In the genomic region with DNA sequence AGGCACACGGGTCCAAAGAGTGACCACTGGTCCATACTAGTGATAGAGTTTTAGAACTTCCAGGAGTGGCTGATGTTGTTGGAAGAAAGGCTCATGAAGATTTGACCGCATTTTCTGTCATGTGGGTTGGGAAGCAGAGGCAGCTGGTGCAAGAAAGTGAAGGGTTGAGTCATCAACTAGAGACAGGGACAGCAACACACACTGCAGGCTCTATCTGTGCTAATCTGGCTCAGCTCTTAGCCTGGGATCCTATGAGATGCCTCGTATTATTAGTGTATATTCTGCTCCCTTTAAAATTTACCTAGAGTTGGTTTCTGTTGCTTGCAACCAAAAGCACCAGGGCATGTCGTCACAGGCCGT, we compare ENCODE assay signal across 11 cellular contexts. TPM values are rescaled to one million over a fixed set of nuclear protein-coding genes. Genes with fewer than 3 reads are reported as not detected.
DNase-seq lines count a peak whose midpoint lies in the region; ATAC-seq and TF ChIP-seq lines count a peak whose summit lies in the region.
"Had no signal": no experiment of that assay in that cellular context is flagged by ENCODE, and none has a peak within 500 bp of the region (broad histone marks: within the 10 kb centered on the region; RNA-seq: fewer than 3 reads in every experiment).

No MANE protein-coding gene starts in this region.

- no peaks in the 10 kb centered on the region for H3K9me3 ChIP-seq in CD4-positive, alpha-beta T cell (ENCODE audit: control insufficient read depth, low read length)
- H3K9me3 ChIP-seq: psoas muscle had no signal

- ATAC-seq in CD4-positive, alpha-beta T cell (ENCODE audit: poor library complexity): no peak
- ATAC-seq in stimulated activated naive CD8-positive, alpha-beta T cell treated with anti-CD3 and anti-CD28 coated beads, Interleukin-15, Interleukin-2, amounts not matched to agents 100 U/mL and 50 U/mL, for 24 hours: no peak
- ATAC-seq: left lobe of liver, psoas muscle had no signal

- no peak for TF ChIP-seq CTCF in epithelial cell of proximal tubule (conservative IDR thresholded peaks at IDR 0.05; ENCODE audit: low read depth, low read length)
- TF ChIP-seq CTCF in CD4-positive, alpha-beta T cell (IDR thresholded peaks at IDR 0.05): no peak

- H3K4me3 Mint-ChIP-seq in CD4-positive, alpha-beta T cell: no peak overlapping the region
- H3K4me3 Mint-ChIP-seq: endodermal cell had no signal

- H3K4me3 ChIP-seq in epithelial cell of proximal tubule (ENCODE audit: low read depth, low read length): no peak overlapping the region
- H3K4me3 ChIP-seq: psoas muscle had no signal

- intact Hi-C loops in CD4-positive, alpha-beta T cell (cut with DNase I, micrococcal nuclease): loop anchor here (5.0 to 10.0 kb wide), 4 partner anchors 94 to 342 kb away; a partner anchor contains a TSS

- peaks cover 4% of the 10 kb centered on the region for H3K27me3 Mint-ChIP-seq in CD4-positive, alpha-beta T cell

- DNase-seq in GM04503 (ENCODE audit: low read depth): peak; percentile 55
- peak; percentile 29 for DNase-seq in OCI-M1 (lab: John Stamatoyannopoulos, UW)
- DNase-seq in epithelial cell of proximal tubule (ENCODE audit: low read depth): peak; percentile 23
- DNase-seq in renal cortical epithelial cell (ENCODE audit: low read depth): peak; percentile 68
- DNase-seq in HPDE6-E6E7 (ENCODE audit: extremely low spot score): no peak
- DNase-seq in CD4-positive, alpha-beta T cell: no peak
- no peak for DNase-seq in stimulated activated naive CD8-positive, alpha-beta T cell treated with anti-CD3 and anti-CD28 coated beads, Interleukin-15, Interleukin-2, amounts not matched to agents 100 U/mL and 50 U/mL, for 24 hours
- DNase-seq: endodermal cell, NCI-H82, psoas muscle had no signal

- H3K36me3 Mint-ChIP-seq in CD4-positive, alpha-beta T cell (ENCODE audit: low read depth): peaks cover 4% of the 10 kb centered on the region

- peaks cover 4% of the 10 kb centered on the region for H3K27me3 ChIP-seq in CD4-positive, alpha-beta T cell (ENCODE audit: control insufficient read depth, insufficient read depth, low read length)

- peaks cover 32% of the 10 kb centered on the region for H3K4me1 Mint-ChIP-seq in CD4-positive, alpha-beta T cell (ENCODE audit: low read depth)

- no peak overlapping the region for H3K27ac ChIP-seq in CD4-positive, alpha-beta T cell (ENCODE audit: low read depth, low read length)
- H3K27ac ChIP-seq: psoas muscle had no signal

- no peak overlapping the region for H3K27ac Mint-ChIP-seq in CD4-positive, alpha-beta T cell
- H3K27ac Mint-ChIP-seq: endodermal cell had no signal

- H3K9me3 Mint-ChIP-seq in CD4-positive, alpha-beta T cell: no peaks in the 10 kb centered on the region
- H3K9me3 Mint-ChIP-seq: endodermal cell had no signal

- POLR2A ChIA-PET in CD4-positive, alpha-beta T cell (lab: Charles Lee): interaction anchor here (1.1 kb wide), 1 partner anchor 95 kb away, joined by 3 read pairs; no protein-coding TSS in a partner anchor

- CTCF ChIA-PET in CD4-positive, alpha-beta T cell (lab: Charles Lee): no interaction called here

RNA-seq across cellular contexts. Expression of a gene that starts 2.5 kb away (rescaled TPM):
- 1.7 and 8.3 TPM in 2 replicates for total RNA-seq in epithelial cell of proximal tubule
- total RNA-seq in renal cortical epithelial cell: under 0.01 and 0.40 TPM in 2 replicates
- 1 to 10 TPM; 5.2 to 5.9 TPM for total RNA-seq in CD4-positive, alpha-beta T cell

Comparison
In these comparisons a context has a peak if more than half of its experiments do, and no peak if none do; other contexts are left out.
1. DNase-seq: peak in GM04503 (single experiment), OCI-M1 (single experiment), epithelial cell of proximal tubule (single experiment) and renal cortical epithelial cell (single experiment); none in HPDE6-E6E7 (single experiment), CD4-positive, alpha-beta T cell (0 of 10) and stimulated activated naive CD8-positive, alpha-beta T cell treated with anti-CD3 and anti-CD28 coated beads, Interleukin-15, Interleukin-2, amounts not matched to agents 100 U/mL and 50 U/mL, for 24 hours (single experiment).